Comparison of ENCODE assay signal across 8 cellular contexts in genomic region chr6:36759177-36759757, GRCh38.
DNase-seq lines count a peak whose midpoint lies in the region; ATAC-seq and TF ChIP-seq lines count a peak whose summit lies in the region.

No MANE protein-coding gene starts in this region.

- POLR2A ChIA-PET in AG04450 (lab: Yijun Ruan, JAX): interaction anchor here (0.5 to 1.2 kb wide), 3 partner anchors 32 to 144 kb away, joined by 3 to 5 read pairs (median 3); no protein-coding TSS in a partner anchor

- H3K36me3 Mint-ChIP-seq in T-helper 17 cell (ENCODE audit: low read depth): no peaks in the 10 kb centered on the region

- peak; percentile 38 for ATAC-seq in GM19035 (IDR thresholded peaks at IDR 0.05; ENCODE audit: unreplicated experiment)
- ATAC-seq in T-helper 17 cell: peak; percentile 35
- ATAC-seq in GM19397 (IDR thresholded peaks at IDR 0.05; ENCODE audit: unreplicated experiment): no peak

- H3K4me1 ChIP-seq in adrenal gland (replicated peaks in 1 of 2) (peaks cover 0 to 11% of the 10 kb centered on the region in 2 donors), left ventricle myocardium inferior (peaks cover 27% of the 10 kb centered on the region)

- no peaks in the 10 kb centered on the region for H3K9me3 ChIP-seq in AG04450 (ENCODE audit: control insufficient read depth, insufficient read depth, low read length)
- no peaks in the 10 kb centered on the region for H3K9me3 ChIP-seq in T-helper 17 cell (ENCODE audit: control insufficient read depth, low read length, poor library complexity, severe bottlenecking)
- H3K9me3 ChIP-seq in adrenal gland (replicated peaks in 1 of 3): no peaks in the 10 kb centered on the region
- no peaks in the 10 kb centered on the region for H3K9me3 ChIP-seq in left ventricle myocardium inferior (replicated peaks)

- 8 to 11% (median 8%) methylated on average over 6 to 8 of the region's 8 CpGs for WGBS in adrenal gland, 4 donors

- intact Hi-C loops in adrenal gland (cut with DNase I) (loop anchor here in 1 of 2 donors (10.0 kb wide), 1 partner anchor 144 kb away; no protein-coding TSS in a partner anchor), left ventricle myocardium inferior (cut with micrococcal nuclease) (loop anchor here (10.0 kb wide), 2 partner anchors 74 to 144 kb away; no protein-coding TSS in a partner anchor)

- H3K4me3 ChIP-seq in AG04450 (ENCODE audit: low read depth, low read length) (no peak overlapping the region), adrenal gland (no peak overlapping the region), left ventricle myocardium inferior (no peak overlapping the region), retinal pigment epithelial cell (ENCODE audit: low read length) (no peak overlapping the region)

- no peaks in the 10 kb centered on the region for H3K36me3 ChIP-seq in adrenal gland (replicated peaks in 1 of 2)
- no peaks in the 10 kb centered on the region for H3K36me3 ChIP-seq in left ventricle myocardium inferior

- DNase-seq in AG04450 (ENCODE audit: low read depth, low spot score) (peak; percentile 45), NCI-H1694 (lab: John Stamatoyannopoulos, UW) (peak; percentile 63), T-helper 17 cell (peak; percentile 76 to 85 (median 80)), adrenal gland (peak; percentile 74 to 87 (median 85)), left ventricle myocardium inferior (peak; percentile 77), retinal pigment epithelial cell (ENCODE audit: low read depth) (no peak)

- TF ChIP-seq CTCF in AG04450 (IDR thresholded peaks at IDR 0.05; ENCODE audit: low read depth, low read length) (peak; percentile 99), adrenal gland (IDR thresholded peaks at IDR 0.05) (peak; percentile 85 to 99 (median 93)), left ventricle myocardium inferior (IDR thresholded peaks at IDR 0.05; ENCODE audit: borderline replicate concordance) (peak; percentile 97), retinal pigment epithelial cell (conservative IDR thresholded peaks at IDR 0.05; ENCODE audit: low read depth, low read length) (peak; percentile 99)

- H3K4me1 Mint-ChIP-seq in T-helper 17 cell: peaks cover 32% of the 10 kb centered on the region

- peak overlapping the region; percentile 100 for H3K27ac Mint-ChIP-seq in T-helper 17 cell

- CTCF ChIA-PET in AG04450 (lab: Charles Lee): interaction anchor here (0.5 to 4.3 kb wide), 66 partner anchors 10 to 477 kb away, joined by 3 to 76 read pairs (median 4); partner anchors contain the start of gene C6orf89

- H3K4me3 Mint-ChIP-seq in T-helper 17 cell: peak overlapping the region; percentile 50

- H3K27me3 ChIP-seq in AG04450 (ENCODE audit: control insufficient read depth, insufficient read depth, low read length) (peaks cover 4% of the 10 kb centered on the region), adrenal gland (no peaks in the 10 kb centered on the region), left ventricle myocardium inferior (ENCODE audit: low read depth) (no peaks in the 10 kb centered on the region)

- no peak for TF ChIP-seq POLR2A in adrenal gland (IDR thresholded peaks at IDR 0.05)

- H3K27ac ChIP-seq in AG04450 (ENCODE audit: low read depth, low read length) (no peak overlapping the region), adrenal gland (no peak overlapping the region), left ventricle myocardium inferior (replicated peaks) (no peak overlapping the region)

- H3K27me3 Mint-ChIP-seq in T-helper 17 cell: no peaks in the 10 kb centered on the region
